ENCODE assay signal across 15 cellular contexts in the genomic region with DNA sequence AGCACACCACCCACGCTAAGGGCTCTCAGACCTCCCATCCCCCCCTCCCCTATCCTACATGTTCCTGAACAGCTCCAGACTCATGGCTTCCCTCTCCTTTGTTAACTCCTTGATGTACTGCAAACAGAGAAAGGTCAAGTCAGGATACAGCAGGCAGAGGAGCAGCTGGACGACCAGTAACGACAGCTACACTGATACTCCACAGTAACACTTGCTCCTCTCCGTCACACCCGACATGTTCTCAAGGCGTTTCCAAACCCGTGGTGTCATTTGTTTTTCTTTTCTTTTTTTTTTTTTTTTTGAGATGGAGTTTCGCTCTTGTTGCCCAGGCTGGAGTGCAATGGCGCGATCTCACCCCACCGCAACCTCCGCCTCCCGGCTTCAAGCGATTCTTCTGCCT. TPM values are rescaled to one million over a fixed set of nuclear protein-coding genes. Genes with fewer than 3 reads are reported as not detected.
"Had no signal": no experiment of that assay in that cellular context is flagged by ENCODE, and none has a peak within 500 bp of the region (broad histone marks: within the 10 kb centered on the region; RNA-seq: fewer than 3 reads in every experiment).

No MANE protein-coding gene starts in this region.

RNA-seq across cellular contexts. Expression of a gene that starts 4.3 kb away (rescaled TPM):
- total RNA-seq: activated CD4-positive, alpha-beta memory T cell treated with anti-CD3 and anti-CD28 coated beads, Interleukin-2, amount 10 ng/mL, durations not matched to agents 7 days and 5 days; activated CD4-positive, alpha-beta T cell treated with anti-CD3 and anti-CD28 coated beads for 36 hours; activated CD4-positive, alpha-beta T cell treated with anti-CD3 and anti-CD28 coated beads, Interleukin-2, amount 10 ng/mL, durations not matched to agents 7 days and 5 days; activated CD8-positive, alpha-beta memory T cell treated with anti-CD3 and anti-CD28 coated beads, Interleukin-2, amount 10 ng/mL, durations not matched to agents 7 days and 5 days; activated CD8-positive, alpha-beta T cell treated with anti-CD3 and anti-CD28 coated beads, Interleukin-2, amount 10 ng/mL, durations not matched to agents 7 days and 5 days; activated naive CD8-positive, alpha-beta T cell treated with anti-CD3 and anti-CD28 coated beads, Interleukin-2, amount 10 ng/mL, durations not matched to agents 7 days and 5 days; activated T-helper 2 cell treated with anti-CD3 and anti-CD28 coated beads, Interferon-gamma antibody, Interleukin-2, Interleukin-4, amounts not matched to agents 10 μg/mL and 5 μg/mL and 100 μg/mL, durations not matched to agents 14 hours and 24 hours and 36 hours; ascending aorta; bronchial epithelial cell; cardiac muscle cell; T-cell; T-helper 1 cell treated with Interleukin-12 subunit alpha and Interleukin-12 subunit beta and Interleukin-4 antibody, amounts not matched to agents 30 ng/mL and 1 ng/mL, for 36 hours; T-helper 17 cell; T-helper 2 cell treated with Interferon-gamma antibody and Interleukin-4, amounts not matched to agents 100 ng/mL and 5 ng/mL, for 36 hours; WTC11 had no signal
